In the genomic region with DNA sequence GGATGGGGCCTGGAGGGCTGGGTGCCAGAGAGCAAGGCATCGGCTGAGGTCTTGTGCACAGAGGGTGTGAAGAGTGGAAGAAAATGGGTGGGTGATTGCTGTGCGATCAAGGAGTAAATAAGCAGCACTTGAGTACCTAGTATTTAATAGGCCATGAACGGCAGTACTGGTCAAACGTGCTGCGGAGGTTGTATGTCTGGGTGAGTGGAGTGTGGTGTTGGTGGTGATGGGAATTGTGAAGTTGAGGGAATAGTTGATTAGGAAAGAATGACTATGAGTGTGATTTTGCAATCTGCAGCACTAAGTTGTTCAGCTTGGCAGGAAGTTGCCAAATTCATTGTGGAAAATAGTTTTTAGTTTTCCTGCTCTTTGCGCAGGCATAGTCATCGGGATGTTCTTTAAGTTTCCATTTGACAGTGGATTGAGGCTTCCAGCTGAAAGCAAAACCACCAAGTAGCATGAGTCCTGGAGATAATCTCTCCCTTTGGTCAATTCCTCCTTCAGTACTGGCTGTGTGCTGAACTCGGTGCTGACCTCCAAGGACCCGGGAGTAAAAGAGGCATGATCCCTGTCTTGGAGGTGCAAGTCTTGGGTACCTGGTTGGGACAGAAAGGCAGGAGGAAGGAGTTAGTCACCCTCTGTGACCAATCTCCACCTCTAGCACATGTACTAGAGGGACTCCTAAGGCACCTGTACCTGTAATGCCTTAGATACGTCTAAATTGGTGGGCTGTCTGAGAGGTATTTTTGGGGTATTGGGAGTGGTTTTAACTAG, we compare ENCODE assay signal across 8 cellular contexts. TPM values are rescaled to one million over a fixed set of nuclear protein-coding genes. Genes with fewer than 3 reads are reported as not detected.
DNase-seq lines count a peak whose midpoint lies in the region; ATAC-seq, FAIRE-seq and TF ChIP-seq lines count a peak whose summit lies in the region.
"Had no signal": no experiment of that assay in that cellular context is flagged by ENCODE, and none has a peak within 500 bp of the region (broad histone marks: within the 10 kb centered on the region; RNA-seq: fewer than 3 reads in every experiment).

No MANE protein-coding gene starts in this region.

- peaks cover 68% of the 10 kb centered on the region for H3K79me2 ChIP-seq in K562 (ENCODE audit: control insufficient read depth, insufficient read depth, low read length)
- peaks cover 72% of the 10 kb centered on the region for H3K79me2 ChIP-seq in keratinocyte (ENCODE audit: control insufficient read depth, insufficient read depth, low read length)

- TF ChIP-seq RAD21 in K562 (CRISPR knock-in tag; conservative IDR thresholded peaks at IDR 0.05 in 1 of 2, IDR thresholded peaks at IDR 0.05 in 1 of 2): no peak

- H2AFZ ChIP-seq in K562 (ENCODE audit: low read depth, low read length): no peak overlapping the region
- no peak overlapping the region for H2AFZ ChIP-seq in keratinocyte (ENCODE audit: control insufficient read depth, low read length)

- no TSS peak for BruUV-seq in K562 (replicated peaks; lab: Mats Ljungman, UMichigan)

- WGBS in K562 (ENCODE audit: insufficient coverage, low coverage, missing lambda C conversion rate): 32% methylated on average over 10 of the region's 10 CpGs

- dilution Hi-C loops in keratinocyte (cut with MboI; ENCODE audit: extremely low pct_ligation_motif_present, low sequenced_read_pairs): no loop called here

- ATAC-seq in K562: no peak
- no peak for ATAC-seq in HG03354 (IDR thresholded peaks at IDR 0.05; ENCODE audit: poor library complexity, severe bottlenecking, unreplicated experiment)
- ATAC-seq: WTC11 had no signal

- H3K9ac ChIP-seq in K562 (ENCODE audit: insufficient read depth in 1 of 2, low read depth in 2 of 2, low read length in 2 of 2) (peak overlapping the region; percentile 4 to 76; a peak in 2 of 4 replicates), keratinocyte (ENCODE audit: control insufficient read depth, extremely low read depth, insufficient read depth, low read length) (peak overlapping the region; percentile 95)

- no peak for TF ChIP-seq EP300 in K562 (IDR thresholded peaks at IDR 0.05; ENCODE audit: low read length)

- FAIRE-seq in HTR-8/SVneo (lab: Jason Lieb, UNC) (peak; percentile 9), K562 (lab: Jason Lieb, UNC) (peak; percentile 54), keratinocyte (lab: Jason Lieb, UNC) (no peak)

- H3K9me1 ChIP-seq in K562 (ENCODE audit: control insufficient read depth, insufficient read depth, low read length) (no peaks in the 10 kb centered on the region), keratinocyte (ENCODE audit: control insufficient read depth, extremely low read depth, insufficient read depth, low read length) (peaks cover 9% of the 10 kb centered on the region)

- POLR2A ChIA-PET in K562 (lab: Yijun Ruan, JAX): interaction anchor here (0.5 to 1.9 kb wide), 5 partner anchors 9 to 25 kb away, joined by 3 to 8 read pairs (median 3); no protein-coding TSS in a partner anchor

- TF ChIP-seq POLR2A in K562 (conservative IDR thresholded peaks at IDR 0.05): no peak

- CTCF ChIA-PET in K562 (lab: Yijun Ruan, JAX; ENCODE audit: low intra/inter-chr PET ratio): no interaction called here

- H3K9me3 ChIP-seq in K562 (replicated peaks; ENCODE audit: control insufficient read depth, insufficient read depth, low read depth, low read length) (no peaks in the 10 kb centered on the region), keratinocyte (ENCODE audit: control insufficient read depth, low read depth, low read length) (no peaks in the 10 kb centered on the region), tibial artery (no peaks in the 10 kb centered on the region)

- no peak for DNase-seq in HTR-8/SVneo (ENCODE audit: insufficient read length, low spot score)
- DNase-seq in K562 (ENCODE audit: extremely low read depth in 1 of 4, low spot score in 3 of 4): peak in 1 of 4 experiments; percentile 48
- no peak for DNase-seq in keratinocyte (ENCODE audit: low read depth, low spot score)
- peak in 1 of 2 donors; percentile 71 for DNase-seq in tibial artery
- no peak for DNase-seq in activated effector memory CD4-positive, alpha-beta T cell treated with anti-CD3 and anti-CD28 coated beads, Interleukin-2, amount 50 U/mL, for 16 hours
- DNase-seq in superior temporal gyrus (ENCODE audit: extremely low spot score): no peak

- H3K36me3 ChIP-seq in K562 (ENCODE audit: control insufficient read depth, insufficient read depth, low read length) (no peaks in the 10 kb centered on the region; the same call in 2 of the 3 replicates), keratinocyte (ENCODE audit: control insufficient read depth in 2 of 2, extremely low read depth in 1 of 2, insufficient read depth in 2 of 2, low read length in 2 of 2) (peaks cover 3 to 5% of the 10 kb centered on the region in 2 experiments), tibial artery (no peaks in the 10 kb centered on the region)

- H3K4me2 ChIP-seq in K562 (ENCODE audit: insufficient read depth, low read length) (peak overlapping the region; percentile 97), keratinocyte (ENCODE audit: control insufficient read depth, extremely low read depth, insufficient read depth, low read depth, low read length) (peak overlapping the region; percentile 90)

- intact Hi-C loops in K562 (cut with micrococcal nuclease): no loop called here
- intact Hi-C loops in tibial artery (cut with DNase I; ENCODE audit: low total_unique reads): no loop called here

- TF ChIP-seq CTCF in K562 (IDR thresholded peaks at IDR 0.05 in 2 of 3, conservative IDR thresholded peaks at IDR 0.05 in 1 of 3; ENCODE audit: insufficient read depth in 2 of 3, low read depth in 1 of 3, low read length in 3 of 3) (no peak), keratinocyte (optimal IDR thresholded peaks at IDR 0.05 in 1 of 3, IDR thresholded peaks at IDR 0.05 in 1 of 3, conservative IDR thresholded peaks at IDR 0.05 in 1 of 3; ENCODE audit: extremely low read depth in 1 of 3, insufficient read depth in 2 of 3, low read length in 3 of 3) (no peak), tibial artery (IDR thresholded peaks at IDR 0.05) (no peak)

- H3K27ac ChIP-seq in K562 (ENCODE audit: extremely low read depth, low read depth, low read length): no peak overlapping the region; the same call in 2 of the 3 replicates
- peak overlapping the region; percentile 95 for H3K27ac ChIP-seq in keratinocyte (ENCODE audit: control insufficient read depth, insufficient read depth, low read length)
- H3K27ac ChIP-seq in tibial artery: peak overlapping the region; percentile 86 to 95

- in situ Hi-C loops in K562 (cut with MboI): no loop called here

- H3K4me1 ChIP-seq in K562 (replicated peaks in 1 of 2; ENCODE audit: control insufficient read depth in 2 of 2, insufficient read depth in 2 of 2, low read length in 2 of 2) (peaks cover 40 to 64% of the 10 kb centered on the region in 2 experiments), keratinocyte (ENCODE audit: control insufficient read depth, extremely low read depth, insufficient read depth, low read length) (peaks cover 74% of the 10 kb centered on the region), tibial artery (peaks cover 9 to 72% (median 51%) of the 10 kb centered on the region in 4 donors)

- H4K20me1 ChIP-seq in K562 (replicated peaks; ENCODE audit: control insufficient read depth, insufficient read depth, low read length): peaks cover 22% of the 10 kb centered on the region
- peaks cover 7% of the 10 kb centered on the region for H4K20me1 ChIP-seq in keratinocyte (ENCODE audit: control insufficient read depth, extremely low read depth, insufficient read depth, low read length)

- H3K4me3 ChIP-seq in K562: peak overlapping the region; percentile 71; the same call in 1 of the 2 replicates
- H3K4me3 ChIP-seq in keratinocyte (ENCODE audit: control insufficient read depth in 2 of 3, extremely low read depth in 1 of 3, insufficient read depth in 2 of 3, low read depth in 1 of 3, low read length in 3 of 3): peak overlapping the region; percentile 72 to 97 (median 93)
- H3K4me3 ChIP-seq in tibial artery: peak overlapping the region; percentile 83 to 97

- H3K27me3 ChIP-seq in K562 (ENCODE audit: control insufficient read depth in 2 of 2, insufficient read depth in 2 of 2, low read length in 2 of 2) (no peaks in the 10 kb centered on the region), keratinocyte (ENCODE audit: control insufficient read depth, extremely low read depth, insufficient read depth, low read length) (no peaks in the 10 kb centered on the region), tibial artery (no peaks in the 10 kb centered on the region)

TF ChIP-seq in K562, 482 proteins besides CTCF, POLR2A, EP300 and RAD21 (continues in another document):
- peak; percentile 23 for TF ChIP-seq RBBP5 (IDR thresholded peaks at IDR 0.05; ENCODE audit: borderline replicate concordance, insufficient read depth, low read length, poor library complexity, severe bottlenecking)
- TF ChIP-seq TEAD4 (IDR thresholded peaks at IDR 0.05; ENCODE audit: low read length): peak; percentile 22; the same call in 1 of the 2 replicates
- no peak for TF ChIP-seq TEAD4 (CRISPR knock-in tag; IDR thresholded peaks at IDR 0.05; ENCODE audit: borderline replicate concordance)

RNA-seq across cellular contexts. Expression of a gene that starts 2.1 kb away (rescaled TPM):
- 13.4 and 15.1 TPM in 2 replicates for total RNA-seq in K562 (2011; cell fraction: chromatin; rRNA removed; ENCODE audit: low replicate concordance)
- 15.2 and 16.2 TPM in 2 replicates for total RNA-seq in K562 (2011; cell fraction: nucleolus; rRNA removed)
- total RNA-seq in K562 (2011; cell fraction: nucleoplasm; rRNA removed): 14.7 and 17.5 TPM in 2 replicates
- 10.4 and 12.8 TPM in 2 replicates for total RNA-seq in K562 (2014; rRNA removed)
- 13.9 and 15.2 TPM in 2 replicates for total RNA-seq in K562 (2014; rRNA removed; fragmentation: Illumina TruSeq; extraction: Trizol)
- 14.4 and 14.8 TPM in 2 replicates for total RNA-seq in K562 (2015; rRNA removed; fragmentation: Illumina TruSeq; extraction: Trizol)
- 12.7 and 13.3 TPM in 2 replicates for total RNA-seq in K562 (2021)
- 6.3 and 9.5 TPM in 2 replicates for polyA plus RNA-seq in K562 (2011; rRNA removed)
- 4.8 and 6.2 TPM in 2 replicates for polyA plus RNA-seq in K562 (2011; cell fraction: cytosol; rRNA removed)
- polyA plus RNA-seq in K562 (2011; cell fraction: nucleus; rRNA removed): 2.8 and 3.4 TPM in 2 replicates
- 7.8 and 10.1 TPM in 2 replicates for polyA plus RNA-seq in K562 (2012)
- 9.9 and 10.1 TPM in 2 replicates for polyA plus RNA-seq in K562 (2014; fragmentation: Illumina TruSeq; extraction: Trizol)
- 1 to 10 TPM; 1.9 to 2.7 TPM for polyA plus RNA-seq in K562 (2014; fragmentation: Nextera tagmentation; extraction: Ambion mirVana)
- 6.5 and 8.4 TPM in 2 replicates for polyA plus RNA-seq in K562 (2014; rRNA removed)
- 18.7 and 23.2 TPM in 2 replicates for polyA minus RNA-seq in K562 (2011; rRNA and poly(A)+ RNA removed)
- 7.0 and 11.6 TPM in 2 replicates for polyA minus RNA-seq in K562 (2011; cell fraction: cytosol; rRNA and poly(A)+ RNA removed)
- polyA minus RNA-seq in K562 (2011; cell fraction: nucleus; rRNA and poly(A)+ RNA removed): 6.6 and 8.7 TPM in 2 replicates
- 50.3 to 67.1 TPM (median 58.5 TPM) in 3 replicates for polyA plus RNA-seq in keratinocyte
- 21.1 TPM for polyA plus RNA-seq in keratinocyte (2011; ENCODE audit: low read depth)
- 32.5 and 51.0 TPM in 2 replicates for polyA plus RNA-seq in keratinocyte (2011; cell fraction: cytosol; rRNA removed)
- 70.3 and 70.8 TPM in 2 replicates for polyA plus RNA-seq in keratinocyte (2011; cell fraction: nucleus; rRNA removed)
- polyA plus RNA-seq in keratinocyte (2012; ENCODE audit: low replicate concordance): 25.7 and 43.4 TPM in 2 replicates
- 40.7 to 138 TPM (median 115 TPM) in 3 replicates for polyA minus RNA-seq in keratinocyte
- polyA minus RNA-seq in keratinocyte (2011; cell fraction: cytosol; rRNA and poly(A)+ RNA removed): 71.6 TPM
- polyA minus RNA-seq in keratinocyte (2011; cell fraction: nucleus; rRNA and poly(A)+ RNA removed): 117 and 181 TPM in 2 replicates
